19 cellular contexts compared by ENCODE assay signal in genomic region chr10:101287183-101287830, GRCh38. TPM values are rescaled to one million over a fixed set of nuclear protein-coding genes. Genes with fewer than 3 reads are reported as not detected.
"Had no signal": no experiment of that assay in that cellular context is flagged by ENCODE, and none has a peak within 500 bp of the region (broad histone marks: within the 10 kb centered on the region; RNA-seq: fewer than 3 reads in every experiment).

No MANE protein-coding gene starts in this region.

- DNase-seq: activated CD4-positive, alpha-beta T cell treated with anti-CD3 and anti-CD28 coated beads, Interleukin-2, amount 50 U/mL, for 48 hours; activated naive CD4-positive, alpha-beta T cell treated with anti-CD3 and anti-CD28 coated beads for 36 hours; activated naive CD8-positive, alpha-beta T cell treated with anti-CD3 and anti-CD28 coated beads, Interleukin-2, amount 50 U/mL, for 24 hours; aorta; cerebellar nuclear complex; effector memory CD4-positive, alpha-beta T cell; foreskin melanocyte; kidney glomerular epithelial cell; naive thymus-derived CD8-positive, alpha-beta T cell; sigmoid colon; stimulated activated CD4-positive, alpha-beta T cell treated with anti-CD3 and anti-CD28 coated beads, Interleukin-2, amount 100 ng/mL, for 24 hours had no signal

- H3K4me3 Mint-ChIP-seq: activated naive CD4-positive, alpha-beta T cell treated with anti-CD3 and anti-CD28 coated beads for 36 hours; activated naive CD8-positive, alpha-beta T cell treated with anti-CD3 and anti-CD28 coated beads, Interleukin-2, amount 50 U/mL, for 24 hours; dendritic cell treated with granulocyte-macrophage colony-stimulating factor and Interleukin-4, amounts not matched to agents 40 ng/mL and 50 ng/mL, for 4 days; stimulated activated effector memory CD8-positive, alpha-beta T cell treated with anti-CD3 and anti-CD28 coated beads, Interleukin-12 subunit alpha, Interleukin-12 subunit beta, amount 100 ng/mL, for 72 hours had no signal

- H3K9me3 Mint-ChIP-seq: activated naive CD4-positive, alpha-beta T cell treated with anti-CD3 and anti-CD28 coated beads for 36 hours; activated naive CD8-positive, alpha-beta T cell treated with anti-CD3 and anti-CD28 coated beads, Interleukin-2, amount 50 U/mL, for 24 hours; activated T-helper 2 cell treated with anti-CD3 and anti-CD28 coated beads, Interferon-gamma antibody, Interleukin-2, Interleukin-4, amounts not matched to agents 10 μg/mL and 5 μg/mL and 100 μg/mL, durations not matched to agents 14 hours and 24 hours and 36 hours; dendritic cell treated with granulocyte-macrophage colony-stimulating factor and Interleukin-4, amounts not matched to agents 40 ng/mL and 50 ng/mL, for 4 days; naive thymus-derived CD8-positive, alpha-beta T cell; stimulated activated effector memory CD8-positive, alpha-beta T cell treated with anti-CD3 and anti-CD28 coated beads, Interleukin-12 subunit alpha, Interleukin-12 subunit beta, amount 100 ng/mL, for 72 hours had no signal

- H3K36me3 Mint-ChIP-seq: stimulated activated effector memory CD8-positive, alpha-beta T cell treated with anti-CD3 and anti-CD28 coated beads, Interleukin-12 subunit alpha, Interleukin-12 subunit beta, amount 100 ng/mL, for 72 hours had no signal

- ATAC-seq: activated naive CD8-positive, alpha-beta T cell treated with anti-CD3 and anti-CD28 coated beads, Interleukin-2, amount 50 U/mL, for 24 hours; naive thymus-derived CD8-positive, alpha-beta T cell; stimulated activated effector memory CD8-positive, alpha-beta T cell treated with anti-CD3 and anti-CD28 coated beads, Interleukin-12 subunit alpha, Interleukin-12 subunit beta, amount 100 ng/mL, for 72 hours had no signal

- H3K27ac Mint-ChIP-seq: activated naive CD4-positive, alpha-beta T cell treated with anti-CD3 and anti-CD28 coated beads for 36 hours; activated naive CD8-positive, alpha-beta T cell treated with anti-CD3 and anti-CD28 coated beads, Interleukin-2, amount 50 U/mL, for 24 hours; activated T-helper 2 cell treated with anti-CD3 and anti-CD28 coated beads, Interferon-gamma antibody, Interleukin-2, Interleukin-4, amounts not matched to agents 10 μg/mL and 5 μg/mL and 100 μg/mL, durations not matched to agents 14 hours and 24 hours and 36 hours; dendritic cell treated with granulocyte-macrophage colony-stimulating factor and Interleukin-4, amounts not matched to agents 40 ng/mL and 50 ng/mL, for 4 days; naive thymus-derived CD8-positive, alpha-beta T cell; stimulated activated effector memory CD8-positive, alpha-beta T cell treated with anti-CD3 and anti-CD28 coated beads, Interleukin-12 subunit alpha, Interleukin-12 subunit beta, amount 100 ng/mL, for 72 hours had no signal

RNA-seq across cellular contexts. Expression of gene LBX1, which starts 58.0 kb away (rescaled TPM):
- total RNA-seq: activated naive CD4-positive, alpha-beta T cell treated with anti-CD3 and anti-CD28 coated beads for 36 hours; activated T-helper 2 cell treated with anti-CD3 and anti-CD28 coated beads, Interferon-gamma antibody, Interleukin-2, Interleukin-4, amounts not matched to agents 10 μg/mL and 5 μg/mL and 100 μg/mL, durations not matched to agents 14 hours and 24 hours and 36 hours; aorta; liver; mucosa of gallbladder; naive thymus-derived CD8-positive, alpha-beta T cell; omental fat pad; sigmoid colon; thoracic aorta; ureter had no signal
